2 cellular contexts compared by ENCODE assay signal in the genomic region with DNA sequence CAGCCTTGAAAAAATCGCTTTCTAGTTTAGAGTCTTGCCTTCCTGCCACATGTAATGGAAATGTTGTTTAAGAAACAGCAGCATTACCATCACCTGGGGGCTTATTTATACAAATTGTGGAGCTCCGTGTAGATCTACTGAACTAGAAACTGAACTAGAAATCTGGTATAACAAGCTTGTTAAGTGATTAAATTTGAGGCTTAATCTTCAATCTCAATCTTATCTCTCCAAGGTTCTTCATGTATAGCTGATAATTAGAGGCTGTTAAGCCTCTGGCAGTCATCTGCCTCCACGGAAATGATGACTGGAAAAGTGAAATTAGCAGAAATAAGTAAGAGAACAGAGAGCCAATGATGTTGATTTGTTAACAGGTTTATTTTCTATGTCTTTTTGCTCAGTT.
TF ChIP-seq lines count a peak whose summit lies in the region.

No MANE protein-coding gene starts in this region.

TF ChIP-seq in SK-N-SH, 30 proteins besides CTCF, POLR2A, EP300 and RAD21 (continued from another document):
- TF ChIP-seq REST (IDR thresholded peaks at IDR 0.05; ENCODE audit: low read depth, low read length): no peak
- TF ChIP-seq TEAD4 (IDR thresholded peaks at IDR 0.05; ENCODE audit: borderline replicate concordance, insufficient read depth): no peak
- no peak for TF ChIP-seq FOXJ3 (CRISPR knock-in tag; IDR thresholded peaks at IDR 0.05)
- TF ChIP-seq FOSL2 (IDR thresholded peaks at IDR 0.05; ENCODE audit: borderline replicate concordance, low read depth): no peak
- no peak for TF ChIP-seq POLR2AphosphoS5 (IDR thresholded peaks at IDR 0.05; ENCODE audit: low read depth, low read length)
- TF ChIP-seq FOXM1 (IDR thresholded peaks at IDR 0.05; ENCODE audit: low read depth): no peak
- peak; percentile 77 for TF ChIP-seq GATA2 (CRISPR knock-in tag; IDR thresholded peaks at IDR 0.05)

TF ChIP-seq in WTC11, 78 proteins besides CTCF, POLR2A, EP300 and RAD21 (continued from another document):
- TF ChIP-seq PRDM15 (CRISPR knock-in tag; IDR thresholded peaks at IDR 0.05) (no peak), NR2C2 (CRISPR knock-in tag; IDR thresholded peaks at IDR 0.05) (no peak), ZNF512 (CRISPR knock-in tag; IDR thresholded peaks at IDR 0.05; ENCODE audit: borderline replicate concordance) (no peak), ZNF317 (CRISPR knock-in tag; IDR thresholded peaks at IDR 0.05; ENCODE audit: borderline replicate concordance, low read depth) (no peak), JUN (CRISPR knock-in tag; IDR thresholded peaks at IDR 0.05) (no peak), PREB (CRISPR knock-in tag; IDR thresholded peaks at IDR 0.05; ENCODE audit: borderline replicate concordance) (no peak), MXD4 (CRISPR knock-in tag; IDR thresholded peaks at IDR 0.05; ENCODE audit: borderline replicate concordance) (no peak), TP53 (CRISPR knock-in tag; IDR thresholded peaks at IDR 0.05) (no peak), ATF1 (CRISPR knock-in tag; IDR thresholded peaks at IDR 0.05) (no peak), E2F5 (CRISPR knock-in tag; IDR thresholded peaks at IDR 0.05) (no peak)
